In genomic region chr19:52621376-52621775, GRCh38 we compare ENCODE assay signal across 11 cellular contexts.
"Had no signal": no experiment of that assay in that cellular context is flagged by ENCODE, and none has a peak within 500 bp of the region (broad histone marks: within the 10 kb centered on the region; RNA-seq: fewer than 3 reads in every experiment).

No MANE protein-coding gene starts in this region.

- H3K36me3 ChIP-seq: ovary had no signal

- H3K27me3 Mint-ChIP-seq: activated CD4-positive, alpha-beta memory T cell treated with anti-CD3 and anti-CD28 coated beads, Interleukin-2, amount 10 ng/mL, durations not matched to agents 7 days and 5 days had no signal

- H3K27ac Mint-ChIP-seq: activated CD4-positive, alpha-beta memory T cell treated with anti-CD3 and anti-CD28 coated beads, Interleukin-2, amount 10 ng/mL, durations not matched to agents 7 days and 5 days; T-helper 2 cell treated with Interferon-gamma antibody and Interleukin-4, amounts not matched to agents 5 μg/mL and 100 μg/mL, for 36 hours had no signal

- H3K4me3 Mint-ChIP-seq: activated CD4-positive, alpha-beta memory T cell treated with anti-CD3 and anti-CD28 coated beads, Interleukin-2, amount 10 ng/mL, durations not matched to agents 7 days and 5 days; neural crest cell; T-helper 2 cell treated with Interferon-gamma antibody and Interleukin-4, amounts not matched to agents 5 μg/mL and 100 μg/mL, for 36 hours had no signal

- DNase-seq: activated CD4-positive, alpha-beta memory T cell treated with anti-CD3 and anti-CD28 coated beads, Interleukin-2, amount 10 ng/mL, durations not matched to agents 7 days and 5 days; activated CD4-positive, alpha-beta T cell treated with anti-CD3 and anti-CD28 coated beads for 1 hour; activated CD8-positive, alpha-beta memory T cell treated with anti-CD3 and anti-CD28 coated beads, Interleukin-2, amount 50 U/mL, for 48 hours; ovary; SIG-M5; stimulated activated CD4-positive, alpha-beta T cell treated with anti-CD3 and anti-CD28 coated beads, Interleukin-4, amount 100 ng/mL, for 1 hour; stimulated activated CD8-positive, alpha-beta memory T cell treated with anti-CD3 and anti-CD28 coated beads, Interleukin-4, amount 100 ng/mL, for 48 hours; tibial artery had no signal

- H3K9me3 ChIP-seq: esophagus muscularis mucosa, ovary had no signal

- H3K4me1 Mint-ChIP-seq: activated CD4-positive, alpha-beta memory T cell treated with anti-CD3 and anti-CD28 coated beads, Interleukin-2, amount 10 ng/mL, durations not matched to agents 7 days and 5 days; neural crest cell had no signal

- H3K4me1 ChIP-seq: esophagus muscularis mucosa, tibial artery had no signal

- H3K4me3 ChIP-seq: esophagus muscularis mucosa, ovary, tibial artery had no signal

- H3K27ac ChIP-seq: esophagus muscularis mucosa, ovary, tibial artery had no signal

- H3K27me3 ChIP-seq: esophagus muscularis mucosa, ovary, tibial artery had no signal
